In the genomic region with DNA sequence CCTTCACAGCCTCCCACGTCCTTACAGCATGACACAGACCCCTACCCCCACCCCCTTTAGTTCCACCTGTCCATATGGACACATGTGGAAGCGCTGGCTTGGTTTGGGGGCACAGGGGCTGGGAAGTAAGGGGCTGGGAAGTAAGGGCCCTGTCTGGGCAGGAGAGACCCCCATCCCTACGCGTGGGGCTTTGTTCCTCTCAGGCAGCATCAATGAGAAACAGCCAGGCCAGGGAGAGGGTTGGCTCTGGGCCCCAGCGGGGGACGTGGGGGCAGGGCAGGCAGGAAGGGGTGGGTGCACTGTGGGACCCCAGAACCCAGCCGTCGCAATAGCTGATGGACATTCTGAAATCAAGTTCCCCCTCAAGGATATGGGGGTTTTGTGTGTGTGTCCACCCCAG, we compare ENCODE assay signal across 33 cellular contexts. TPM values are rescaled to one million over a fixed set of nuclear protein-coding genes. Genes with fewer than 3 reads are reported as not detected.
"Had no signal": no experiment of that assay in that cellular context is flagged by ENCODE, and none has a peak within 500 bp of the region (broad histone marks: within the 10 kb centered on the region; RNA-seq: fewer than 3 reads in every experiment).

No MANE protein-coding gene starts in this region.

- H3K9me3 Mint-ChIP-seq: activated naive CD8-positive, alpha-beta T cell treated with anti-CD3 and anti-CD28 coated beads, Interleukin-2, amount 10 ng/mL, durations not matched to agents 7 days and 5 days had no signal

- H3K36me3 Mint-ChIP-seq: activated naive CD8-positive, alpha-beta T cell treated with anti-CD3 and anti-CD28 coated beads, Interleukin-2, amount 10 ng/mL, durations not matched to agents 7 days and 5 days had no signal

- H3K27ac Mint-ChIP-seq: activated CD8-positive, alpha-beta T cell treated with anti-CD3 and anti-CD28 coated beads, Interleukin-2, amount 10 ng/mL, durations not matched to agents 7 days and 5 days; activated naive CD8-positive, alpha-beta T cell treated with anti-CD3 and anti-CD28 coated beads, Interleukin-2, amount 10 ng/mL, durations not matched to agents 7 days and 5 days had no signal

- DNase-seq: activated CD4-positive, alpha-beta T cell treated with anti-CD3 and anti-CD28 coated beads for 48 hours; activated CD4-positive, alpha-beta T cell treated with anti-CD3 and anti-CD28 coated beads, Interleukin-2, amount 50 U/mL, for 4 hours; activated CD4-positive, CD25-positive, alpha-beta regulatory T cell treated with anti-CD3 and anti-CD28 coated beads, Interleukin-2, amount 50 U/mL, for 72 hours; activated CD8-positive, alpha-beta memory T cell treated with anti-CD3 and anti-CD28 coated beads, Interleukin-2, amount 50 U/mL, for 48 hours; activated CD8-positive, alpha-beta T cell treated with anti-CD3 and anti-CD28 coated beads, Interleukin-2, amount 10 ng/mL, durations not matched to agents 7 days and 5 days; activated naive CD4-positive, alpha-beta T cell treated with anti-CD3 and anti-CD28 coated beads, Interleukin-2, amount 50 U/mL, for 16 hours; activated naive CD8-positive, alpha-beta T cell treated with anti-CD3 and anti-CD28 coated beads, Interleukin-2, amount 10 ng/mL, durations not matched to agents 7 days and 5 days; activated T-cell treated with anti-CD3 and anti-CD28 coated beads, Interleukin-2, amount 50 U/mL, for 1 hour; adrenal gland; aorta; central memory CD4-positive, alpha-beta T cell; KG1; NCI-H1092; NCI-H1417; NCI-H1930; NCI-H2107; NCI-H2171 treated with DMSO at 0.1 percent for 48 hours; NCI-H345; NCI-H510A; NCI-H526 treated with DMSO at 0.1 percent for 48 hours; NCI-H82; NK-92 treated with Interleukin-12 subunit alpha and Interleukin-12 subunit beta, amount 100 ng/mL, for 24 hours; OCI-M1; Peyer's patch; Right ventricle myocardium superior; SJCRH30; T-helper 1 cell had no signal

- H3K9me2 ChIP-seq: SK-N-SH had no signal

- H3K36me3 ChIP-seq: adrenal gland, Peyer's patch, SJCRH30 had no signal

- H3K4me2 ChIP-seq: SK-N-SH had no signal

- H3K4me3 ChIP-seq: adrenal gland, Peyer's patch, SJCRH30 had no signal

- H3K27me3 ChIP-seq: SJCRH30 had no signal

- H3K4me3 Mint-ChIP-seq: activated CD8-positive, alpha-beta T cell treated with anti-CD3 and anti-CD28 coated beads, Interleukin-2, amount 10 ng/mL, durations not matched to agents 7 days and 5 days; activated naive CD8-positive, alpha-beta T cell treated with anti-CD3 and anti-CD28 coated beads, Interleukin-2, amount 10 ng/mL, durations not matched to agents 7 days and 5 days had no signal

- H3K9me3 ChIP-seq: adrenal gland, Peyer's patch, SJCRH30, SK-N-SH had no signal

- H3K9ac ChIP-seq: SK-N-SH had no signal

- H3K4me1 ChIP-seq: adrenal gland, Peyer's patch, SJCRH30 had no signal

- ATAC-seq: activated CD8-positive, alpha-beta T cell treated with anti-CD3 and anti-CD28 coated beads, Interleukin-2, amount 10 ng/mL, durations not matched to agents 7 days and 5 days had no signal

- H3K4me1 Mint-ChIP-seq: activated naive CD8-positive, alpha-beta T cell treated with anti-CD3 and anti-CD28 coated beads, Interleukin-2, amount 10 ng/mL, durations not matched to agents 7 days and 5 days had no signal

- H3K27ac ChIP-seq: adrenal gland, Peyer's patch, RWPE1, SJCRH30 had no signal

RNA-seq across cellular contexts. Expression of a gene that starts 1.1 kb away (rescaled TPM):
- total RNA-seq: activated CD8-positive, alpha-beta T cell treated with anti-CD3 and anti-CD28 coated beads, Interleukin-2, amount 10 ng/mL, durations not matched to agents 7 days and 5 days; activated naive CD8-positive, alpha-beta T cell treated with anti-CD3 and anti-CD28 coated beads, Interleukin-2, amount 10 ng/mL, durations not matched to agents 7 days and 5 days; aorta; bronchial epithelial cell; LHCN-M2; M059J; Peyer's patch; Right ventricle myocardium superior; SJCRH30; T-helper 2 cell treated with Interferon-gamma antibody and Interleukin-4, amounts not matched to agents 100 ng/mL and 5 ng/mL, for 36 hours had no signal
- polyA plus RNA-seq: aorta had no signal

RNA-seq across cellular contexts. Expression of a gene that starts 42.8 kb away (rescaled TPM):
- total RNA-seq: SJCRH30 had no signal
